ENCODE assay signal across 8 cellular contexts in the genomic region with DNA sequence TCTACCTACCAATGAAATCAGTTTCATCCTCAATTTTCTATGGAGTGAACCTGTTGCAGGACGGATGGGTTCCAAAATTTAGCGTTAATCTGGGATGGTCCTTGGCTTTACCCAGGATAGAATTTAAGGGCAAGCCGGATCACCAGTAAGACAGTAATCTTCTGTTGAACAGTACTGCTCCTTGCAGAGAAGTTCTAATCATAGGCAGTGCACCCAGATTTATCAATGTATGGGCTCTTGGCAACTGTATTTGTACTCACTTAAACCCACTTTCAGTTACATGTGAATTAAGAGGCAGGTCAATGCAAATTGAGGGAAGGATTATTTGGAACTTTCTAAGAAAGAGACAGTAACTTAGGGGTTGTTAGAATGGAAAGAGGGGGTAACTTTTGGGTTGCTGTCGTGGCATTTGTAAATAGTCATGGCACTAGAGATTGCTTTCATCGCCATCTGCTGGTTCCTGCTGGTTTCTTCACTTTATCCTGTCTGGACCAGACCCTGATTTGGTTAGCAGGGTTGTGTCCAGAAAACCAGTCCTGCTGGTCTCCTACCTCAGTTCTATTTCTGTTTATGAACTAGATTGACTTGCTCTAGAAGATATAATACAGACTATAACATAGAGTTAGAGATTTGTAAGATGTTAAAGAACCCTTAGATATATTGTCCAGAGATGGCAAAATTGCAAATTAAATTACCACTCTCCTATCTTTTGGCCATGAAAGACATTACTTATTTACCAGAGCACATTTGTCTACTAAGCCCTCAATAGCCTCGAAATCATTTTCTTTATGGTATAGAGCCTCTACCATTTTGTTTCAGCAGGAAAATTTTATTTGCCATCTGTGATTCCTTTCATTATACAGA.
DNase-seq lines count a peak whose midpoint lies in the region; ATAC-seq and TF ChIP-seq lines count a peak whose summit lies in the region.

No MANE protein-coding gene starts in this region.

- no peaks in the 10 kb centered on the region for H3K27me3 Mint-ChIP-seq in endothelial cell (ENCODE audit: unreplicated experiment)
- H3K27me3 Mint-ChIP-seq in nephron progenitor cell (ENCODE audit: low read depth, poor library complexity), result peaks cover 8% of the 10 kb centered on the region

- peaks cover 5% of the 10 kb centered on the region for H3K36me3 Mint-ChIP-seq in endothelial cell (ENCODE audit: low read depth, unreplicated experiment)
- H3K36me3 Mint-ChIP-seq in nephron progenitor cell (ENCODE audit: low read depth), result peaks cover 10% of the 10 kb centered on the region

- H3K4me3 Mint-ChIP-seq in endothelial cell (ENCODE audit: unreplicated experiment), result no peak overlapping the region
- H3K4me3 Mint-ChIP-seq in nephron progenitor cell, result no peak overlapping the region

- H3K27ac Mint-ChIP-seq in endothelial cell (ENCODE audit: unreplicated experiment), result no peak overlapping the region
- no peak overlapping the region for H3K27ac Mint-ChIP-seq in nephron progenitor cell

- no peaks in the 10 kb centered on the region for H3K4me1 Mint-ChIP-seq in endothelial cell (ENCODE audit: unreplicated experiment)
- H3K4me1 Mint-ChIP-seq in nephron progenitor cell, result no peaks in the 10 kb centered on the region

- TF ChIP-seq CTCF in endothelial cell (IDR thresholded peaks at IDR 0.05; ENCODE audit: unreplicated experiment) (peak; percentile 66), nephron progenitor cell (IDR thresholded peaks at IDR 0.05) (peak; percentile 56)

- peak; percentile 74 for ATAC-seq in GM18498 (IDR thresholded peaks at IDR 0.05; ENCODE audit: unreplicated experiment)

- peak; percentile 13 to 18 for DNase-seq in AML-193 (lab: John Stamatoyannopoulos, UW)
- peak; percentile 77 for DNase-seq in HT-29 (ENCODE audit: low spot score)
- peak; percentile 24 for DNase-seq in SW480 (ENCODE audit: low spot score)
- DNase-seq in endothelial cell (ENCODE audit: low spot score), result peak; percentile 41
- peak; percentile 28 for DNase-seq in nephron progenitor cell
- no peak for DNase-seq in NCI-H128 (lab: John Stamatoyannopoulos, UW; ENCODE audit: unreplicated experiment)
- no peak for DNase-seq in NCI-H510A (lab: John Stamatoyannopoulos, UW)

- H3K9me3 Mint-ChIP-seq in endothelial cell (ENCODE audit: unreplicated experiment) (no peaks in the 10 kb centered on the region), nephron progenitor cell (peaks cover 22% of the 10 kb centered on the region)

Comparison
In these comparisons a context has a peak if more than half of its experiments do, and no peak if none do; other contexts are left out.
1. DNase-seq: peak in AML-193 (2 of 2), HT-29 (single experiment), SW480 (single experiment), endothelial cell (single experiment) and nephron progenitor cell (single experiment); none in NCI-H128 (single experiment) and NCI-H510A (single experiment).